In the genomic region with DNA sequence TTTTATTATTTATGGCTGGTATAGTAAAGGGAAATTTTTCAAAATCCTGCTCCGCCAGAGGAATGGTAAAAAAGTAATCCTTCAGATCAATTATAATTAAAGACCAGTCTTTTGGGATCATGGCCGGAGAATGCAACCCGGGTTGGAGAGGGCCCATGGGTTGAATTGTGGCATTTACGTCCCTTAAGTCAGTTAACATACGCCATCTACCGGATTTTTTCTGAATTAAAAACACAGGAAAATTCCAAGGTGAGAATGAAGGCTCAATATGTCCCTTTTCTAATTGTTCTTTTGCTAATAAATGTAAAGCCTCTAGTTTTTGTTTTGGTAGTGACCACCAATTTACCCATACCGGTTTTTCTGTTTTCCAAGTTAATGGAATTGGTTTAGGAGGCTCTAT, we compare ENCODE assay signal across 14 cellular contexts.
DNase-seq lines count a peak whose midpoint lies in the region; ATAC-seq, FAIRE-seq and TF ChIP-seq lines count a peak whose summit lies in the region.
"Had no signal": no experiment of that assay in that cellular context is flagged by ENCODE, and none has a peak within 500 bp of the region (broad histone marks: within the 10 kb centered on the region; RNA-seq: fewer than 3 reads in every experiment).

No MANE protein-coding gene starts in this region.

- DNase-seq in A549 (ENCODE audit: low read depth in 1 of 2, low spot score in 1 of 2) (peak in 1 of 2 experiments; percentile 42), NCI-H1930 (lab: John Stamatoyannopoulos, UW) (peak; percentile 8 to 21), bronchial epithelial cell (ENCODE audit: low read depth) (peak; percentile 4), posterior cingulate gyrus (no peak), mesothelial cell of epicardium (ENCODE audit: low spot score in 2 of 2, unreplicated experiment in 2 of 2) (no peak)
- DNase-seq in activated CD4-positive, alpha-beta memory T cell treated with anti-CD3 and anti-CD28 coated beads for 36 hours: no peak
- no peak for DNase-seq in activated naive CD4-positive, alpha-beta T cell treated with anti-CD3 and anti-CD28 coated beads, Interleukin-2, amount 50 U/mL, for 72 hours (ENCODE audit: low spot score in 2 of 2)
- DNase-seq: activated CD4-positive, alpha-beta T cell treated with anti-CD3 and anti-CD28 coated beads for 4 hours; body of pancreas; MG63 had no signal

- no peaks in the 10 kb centered on the region for H3K27me3 Mint-ChIP-seq in activated CD4-positive, alpha-beta memory T cell treated with anti-CD3 and anti-CD28 coated beads for 36 hours
- H3K27me3 Mint-ChIP-seq in mesothelial cell of epicardium (ENCODE audit: low read depth): no peaks in the 10 kb centered on the region

- no peaks in the 10 kb centered on the region for H3K36me3 Mint-ChIP-seq in activated CD4-positive, alpha-beta memory T cell treated with anti-CD3 and anti-CD28 coated beads for 36 hours
- H3K36me3 Mint-ChIP-seq in activated naive CD4-positive, alpha-beta T cell treated with anti-CD3 and anti-CD28 coated beads, Interleukin-2, amount 50 U/mL, for 72 hours: peaks cover 0 to 21% of the 10 kb centered on the region in 2 donors
- peaks cover 2% of the 10 kb centered on the region for H3K36me3 Mint-ChIP-seq in mesothelial cell of epicardium

- CTCF ChIA-PET in A549 (lab: Yijun Ruan, JAX): no interaction called here
- CTCF ChIA-PET in activated CD4-positive, alpha-beta memory T cell treated with anti-CD3 and anti-CD28 coated beads for 36 hours (lab: Charles Lee): no interaction called here

- H3K9me3 Mint-ChIP-seq in activated CD4-positive, alpha-beta memory T cell treated with anti-CD3 and anti-CD28 coated beads for 36 hours: peaks cover 42% of the 10 kb centered on the region
- H3K9me3 Mint-ChIP-seq in activated naive CD4-positive, alpha-beta T cell treated with anti-CD3 and anti-CD28 coated beads, Interleukin-2, amount 50 U/mL, for 72 hours: peaks cover 19 to 23% of the 10 kb centered on the region in 2 donors
- H3K9me3 Mint-ChIP-seq in mesothelial cell of epicardium: peaks cover 79% of the 10 kb centered on the region

- TF ChIP-seq CTCF in A549 (IDR thresholded peaks at IDR 0.05): peak; percentile 53
- TF ChIP-seq CTCF in bronchial epithelial cell (IDR thresholded peaks at IDR 0.05; ENCODE audit: insufficient read depth, low read length, severe bottlenecking): no peak
- no peak for TF ChIP-seq CTCF in mesothelial cell of epicardium (IDR thresholded peaks at IDR 0.05; ENCODE audit: unreplicated experiment)

- no peaks in the 10 kb centered on the region; the same call in 2 of the 3 replicates for H3K9me3 ChIP-seq in A549
- H3K9me3 ChIP-seq: body of pancreas, MG63 had no signal

- no peaks in the 10 kb centered on the region for H3K4me1 ChIP-seq in A549
- H3K4me1 ChIP-seq: body of pancreas, parathyroid adenoma had no signal

- H3K36me3 ChIP-seq in bronchial epithelial cell (ENCODE audit: control insufficient read depth, insufficient read depth, low read length): no peaks in the 10 kb centered on the region
- H3K36me3 ChIP-seq: MG63 had no signal

- TF ChIP-seq POLR2A in A549 (IDR thresholded peaks at IDR 0.05; ENCODE audit: low read length): no peak

- FAIRE-seq in A549 (lab: Jason Lieb, UNC): no peak
- peak; percentile 60 for FAIRE-seq in G401.6 (lab: Jason Lieb, UNC)
- FAIRE-seq in bronchial epithelial cell (lab: Jason Lieb, UNC): no peak
- FAIRE-seq: H54 had no signal

- 4% methylated on average over 7 of the region's 7 CpGs for WGBS in A549 (ENCODE audit: missing lambda C conversion rate)

- ATAC-seq in A549: no peak
- no peak for ATAC-seq in activated naive CD4-positive, alpha-beta T cell treated with anti-CD3 and anti-CD28 coated beads, Interleukin-2, amount 50 U/mL, for 72 hours
- ATAC-seq: body of pancreas had no signal

- no peak overlapping the region for H3K27ac Mint-ChIP-seq in activated CD4-positive, alpha-beta memory T cell treated with anti-CD3 and anti-CD28 coated beads for 36 hours
- no peak overlapping the region for H3K27ac Mint-ChIP-seq in activated naive CD4-positive, alpha-beta T cell treated with anti-CD3 and anti-CD28 coated beads, Interleukin-2, amount 50 U/mL, for 72 hours
- H3K27ac Mint-ChIP-seq in mesothelial cell of epicardium: no peak overlapping the region

- H3K4me1 Mint-ChIP-seq in activated CD4-positive, alpha-beta memory T cell treated with anti-CD3 and anti-CD28 coated beads for 36 hours (ENCODE audit: low read depth): no peaks in the 10 kb centered on the region
- H3K4me1 Mint-ChIP-seq in mesothelial cell of epicardium: no peaks in the 10 kb centered on the region

- H3K27ac ChIP-seq in A549: no peak overlapping the region
- H3K27ac ChIP-seq: body of pancreas, hepatocyte, parathyroid adenoma had no signal

- POLR2A ChIA-PET in A549 (lab: Yijun Ruan, JAX): no interaction called here
- POLR2A ChIA-PET in activated CD4-positive, alpha-beta memory T cell treated with anti-CD3 and anti-CD28 coated beads for 36 hours (lab: Charles Lee): no interaction called here

- intact Hi-C loops in activated CD4-positive, alpha-beta memory T cell treated with anti-CD3 and anti-CD28 coated beads for 36 hours (cut with micrococcal nuclease): loop anchor here (10.0 kb wide), 2 partner anchors 500 to 590 kb away; no protein-coding TSS in a partner anchor
- intact Hi-C loops in posterior cingulate gyrus (cut with DNase I): no loop called here

- TF ChIP-seq RAD21 in A549 (conservative IDR thresholded peaks at IDR 0.05 in 1 of 2, IDR thresholded peaks at IDR 0.05 in 1 of 2): peak; percentile 61 to 65

- no peak overlapping the region for H3K4me3 ChIP-seq in A549
- H3K4me3 ChIP-seq in bronchial epithelial cell (ENCODE audit: low read depth, low read length): no peak overlapping the region
- H3K4me3 ChIP-seq: body of pancreas, hepatocyte, MG63 had no signal

- no peak overlapping the region for H3K4me3 Mint-ChIP-seq in activated CD4-positive, alpha-beta memory T cell treated with anti-CD3 and anti-CD28 coated beads for 36 hours
- H3K4me3 Mint-ChIP-seq in mesothelial cell of epicardium: no peak overlapping the region

- no peak for TF ChIP-seq EP300 in A549 (IDR thresholded peaks at IDR 0.05)

- H3K27me3 ChIP-seq in bronchial epithelial cell (ENCODE audit: control insufficient read depth, insufficient read depth, low read length): no peaks in the 10 kb centered on the region
- H3K27me3 ChIP-seq: body of pancreas, hepatocyte, MG63 had no signal

- no peak overlapping the region for H3K4me2 ChIP-seq in A549
- H3K4me2 ChIP-seq: hepatocyte had no signal

TF ChIP-seq in A549, 52 proteins besides CTCF, POLR2A, EP300 and RAD21:
- TF ChIP-seq ZSCAN20 (CRISPR knock-in tag; IDR thresholded peaks at IDR 0.05) (no peak), FOSB (CRISPR knock-in tag; IDR thresholded peaks at IDR 0.05) (no peak), SMC3 (IDR thresholded peaks at IDR 0.05) (peak; percentile 41), JUN (IDR thresholded peaks at IDR 0.05) (no peak), KDM5A (IDR thresholded peaks at IDR 0.05) (no peak), EHF (CRISPR knock-in tag; IDR thresholded peaks at IDR 0.05) (no peak), HEYL (CRISPR knock-in tag; IDR thresholded peaks at IDR 0.05) (no peak)
- TF ChIP-seq, protein P1, sequence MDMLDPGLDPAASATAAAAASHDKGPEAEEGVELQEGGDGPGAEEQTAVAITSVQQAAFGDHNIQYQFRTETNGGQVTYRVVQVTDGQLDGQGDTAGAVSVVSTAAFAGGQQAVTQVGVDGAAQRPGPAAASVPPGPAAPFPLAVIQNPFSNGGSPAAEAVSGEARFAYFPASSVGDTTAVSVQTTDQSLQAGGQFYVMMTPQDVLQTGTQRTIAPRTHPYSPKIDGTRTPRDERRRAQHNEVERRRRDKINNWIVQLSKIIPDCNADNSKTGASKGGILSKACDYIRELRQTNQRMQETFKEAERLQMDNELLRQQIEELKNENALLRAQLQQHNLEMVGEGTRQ (IDR thresholded peaks at IDR 0.05): no peak

Comparison
In these comparisons a context has a peak if more than half of its experiments do, and no peak if none do; other contexts are left out.
1. DNase-seq: peak in NCI-H1930 (2 of 2) and bronchial epithelial cell (single experiment); none in activated CD4-positive, alpha-beta memory T cell treated with anti-CD3 and anti-CD28 coated beads for 36 hours (single experiment), activated naive CD4-positive, alpha-beta T cell treated with anti-CD3 and anti-CD28 coated beads, Interleukin-2, amount 50 U/mL, for 72 hours (0 of 2), posterior cingulate gyrus (0 of 10) and mesothelial cell of epicardium (0 of 2).